In the genomic region with DNA sequence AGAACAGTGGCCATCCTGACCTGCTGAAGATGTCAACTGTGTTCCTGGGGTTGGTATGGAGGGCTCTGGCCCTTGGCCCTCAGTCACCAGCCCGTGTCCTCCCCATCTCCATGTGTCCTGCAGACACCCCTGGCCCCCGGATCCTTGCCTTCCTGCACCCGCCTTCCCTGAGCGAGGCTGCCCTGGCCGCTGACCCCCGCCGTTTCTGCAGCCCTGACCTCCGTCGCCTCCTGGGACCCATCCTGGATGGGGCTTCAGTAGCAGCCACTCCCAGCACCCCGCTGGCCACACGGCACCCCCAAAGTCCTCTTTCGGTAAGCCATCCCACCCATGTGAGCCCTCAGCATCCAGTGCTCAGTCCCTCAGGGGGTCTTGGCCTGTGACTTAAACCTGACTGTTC, we compare ENCODE assay signal across 34 cellular contexts. TPM values are rescaled to one million over a fixed set of nuclear protein-coding genes. Genes with fewer than 3 reads are reported as not detected.
"Had no signal": no experiment of that assay in that cellular context is flagged by ENCODE, and none has a peak within 500 bp of the region (broad histone marks: within the 10 kb centered on the region; RNA-seq: fewer than 3 reads in every experiment).

No MANE protein-coding gene starts in this region.

- H3K27ac ChIP-seq: adrenal gland, body of pancreas, brain microvascular endothelial cell, breast epithelium, VCaP had no signal

- H3K36me3 ChIP-seq: brain microvascular endothelial cell, breast epithelium had no signal

- H3K27me3 ChIP-seq: adrenal gland, body of pancreas, brain microvascular endothelial cell, breast epithelium had no signal

- H3K4me1 ChIP-seq: adrenal gland, body of pancreas, breast epithelium had no signal

- ATAC-seq: activated CD8-positive, alpha-beta T cell treated with anti-CD3 and anti-CD28 coated beads for 36 hours; activated naive CD4-positive, alpha-beta T cell treated with anti-CD3 and anti-CD28 coated beads, Interleukin-2, amount 50 U/mL, for 72 hours; activated T-cell treated with anti-CD3 and anti-CD28 coated beads, Interleukin-2, amount 50 U/mL, for 4 hours; activated T-cell treated with anti-CD3 and anti-CD28 coated beads, Interleukin-2, amount 50 U/mL, for 72 hours; activated T-helper 17 cell treated with anti-CD3 and anti-CD28 coated beads, Interleukin-2, amount 50 U/mL, for 72 hours; body of pancreas had no signal

- H3K4me3 ChIP-seq: adrenal gland, body of pancreas, breast epithelium had no signal

- H3K9me3 ChIP-seq: body of pancreas had no signal

- DNase-seq: activated B cell treated with CpG ODN at 0.5 μM for 24 hours; activated CD4-positive, alpha-beta memory T cell treated with anti-CD3 and anti-CD28 coated beads for 36 hours; activated CD4-positive, alpha-beta T cell treated with anti-CD3 and anti-CD28 coated beads for 4 hours; activated CD4-positive, alpha-beta T cell treated with anti-CD3 and anti-CD28 coated beads, Interleukin-2, amount 10 ng/mL, durations not matched to agents 24 days and 14 days; activated CD4-positive, alpha-beta T cell treated with anti-CD3 and anti-CD28 coated beads, Interleukin-2, amount 50 U/mL, for 1 hour; activated CD4-positive, alpha-beta T cell treated with anti-CD3 and anti-CD28 coated beads, Interleukin-2, amount 50 U/mL, for 4 hours; activated CD4-positive, CD25-positive, alpha-beta regulatory T cell treated with anti-CD3 and anti-CD28 coated beads, Interleukin-2, amount 50 U/mL, for 72 hours; activated CD8-positive, alpha-beta memory T cell treated with anti-CD3 and anti-CD28 coated beads, Interleukin-2, amount 50 U/mL, for 4 hours; activated CD8-positive, alpha-beta T cell treated with anti-CD3 and anti-CD28 coated beads for 36 hours; activated effector memory CD4-positive, alpha-beta T cell treated with anti-CD3 and anti-CD28 coated beads, Interleukin-2, amount 50 U/mL, for 16 hours; activated gamma-delta T cell treated with Interleukin-2 at 50 U/mL for 16 hours; activated naive CD4-positive, alpha-beta T cell; activated naive CD4-positive, alpha-beta T cell treated with anti-CD3 and anti-CD28 coated beads for 36 hours; activated naive CD4-positive, alpha-beta T cell treated with anti-CD3 and anti-CD28 coated beads, Interleukin-2, amount 50 U/mL, for 16 hours; activated naive CD8-positive, alpha-beta T cell treated with anti-CD3 and anti-CD28 coated beads for 36 hours; activated T-cell treated with anti-CD3 and anti-CD28 coated beads for 4 hours; activated T-cell treated with anti-CD3 and anti-CD28 coated beads, Interleukin-2, amount 50 U/mL, for 1 hour; activated T-cell treated with anti-CD3 and anti-CD28 coated beads, Interleukin-2, amount 50 U/mL, for 4 hours; activated T-cell treated with anti-CD3 and anti-CD28 coated beads, Interleukin-2, amount 50 U/mL, for 72 hours; adrenal gland; amniotic stem cell; aorta; body of pancreas; brain microvascular endothelial cell; central memory CD4-positive, alpha-beta T cell; T-helper 1 cell; T-helper 2 cell; T-helper 9 cell had no signal

RNA-seq across cellular contexts. Expression of a gene that starts 24.8 kb away (rescaled TPM):
- total RNA-seq: activated B cell treated with CpG ODN at 0.5 μM for 24 hours; activated CD4-positive, alpha-beta memory T cell treated with anti-CD3 and anti-CD28 coated beads for 36 hours; activated CD4-positive, alpha-beta T cell treated with anti-CD3 and anti-CD28 coated beads, Interleukin-2, amount 10 ng/mL, durations not matched to agents 24 days and 14 days; activated CD8-positive, alpha-beta memory T cell treated with anti-CD3 and anti-CD28 coated beads for 36 hours; activated CD8-positive, alpha-beta T cell treated with anti-CD3 and anti-CD28 coated beads for 36 hours; activated naive CD4-positive, alpha-beta T cell treated with anti-CD3 and anti-CD28 coated beads for 36 hours; activated naive CD4-positive, alpha-beta T cell treated with anti-CD3 and anti-CD28 coated beads, Interleukin-2, amount 50 U/mL, for 72 hours; activated naive CD8-positive, alpha-beta T cell treated with anti-CD3 and anti-CD28 coated beads for 36 hours; activated T-cell treated with anti-CD3 and anti-CD28 coated beads, Interleukin-2, amount 50 U/mL, for 72 hours; activated T-helper 1 cell treated with anti-CD3 and anti-CD28 coated beads, Interleukin-12 subunit alpha, Interleukin-12 subunit beta, Interleukin-2, Interleukin-4 antibody, amounts not matched to agents 30 ng/mL and 10 ng/mL and 1 ng/mL, durations not matched to agents 14 hours and 24 hours and 36 hours; activated T-helper 17 cell treated with anti-CD3 and anti-CD28 coated beads, Interleukin-2, amount 50 U/mL, for 72 hours had no signal
